In genomic region chr12:102642199-102642598, GRCh38 we compare ENCODE assay signal across 1 cellular context.
TF ChIP-seq lines count a peak whose summit lies in the region.

No MANE protein-coding gene starts in this region.

TF ChIP-seq in HepG2, 621 proteins besides CTCF, POLR2A, EP300 and RAD21 (continued from another document):
- TF ChIP-seq AKNA (CRISPR knock-in tag; IDR thresholded peaks at IDR 0.05; ENCODE audit: borderline replicate concordance) (no peak), ZNF230 (CRISPR knock-in tag; IDR thresholded peaks at IDR 0.05) (no peak), TBL1XR1 (IDR thresholded peaks at IDR 0.05; ENCODE audit: borderline replicate concordance, low read length, partially characterized antibody) (no peak), ZFY (CRISPR knock-in tag; IDR thresholded peaks at IDR 0.05) (no peak), ZNF879 (CRISPR knock-in tag; IDR thresholded peaks at IDR 0.05) (no peak), PAX8 (CRISPR knock-in tag; IDR thresholded peaks at IDR 0.05; ENCODE audit: borderline replicate concordance) (no peak), AKAP8 (CRISPR knock-in tag; IDR thresholded peaks at IDR 0.05) (no peak), ZNF317 (CRISPR knock-in tag; IDR thresholded peaks at IDR 0.05) (no peak)
TF ChIP-seq in HepG2: peak in this region for 0.
